Comparison of ENCODE assay signal across 8 cellular contexts in the genomic region with DNA sequence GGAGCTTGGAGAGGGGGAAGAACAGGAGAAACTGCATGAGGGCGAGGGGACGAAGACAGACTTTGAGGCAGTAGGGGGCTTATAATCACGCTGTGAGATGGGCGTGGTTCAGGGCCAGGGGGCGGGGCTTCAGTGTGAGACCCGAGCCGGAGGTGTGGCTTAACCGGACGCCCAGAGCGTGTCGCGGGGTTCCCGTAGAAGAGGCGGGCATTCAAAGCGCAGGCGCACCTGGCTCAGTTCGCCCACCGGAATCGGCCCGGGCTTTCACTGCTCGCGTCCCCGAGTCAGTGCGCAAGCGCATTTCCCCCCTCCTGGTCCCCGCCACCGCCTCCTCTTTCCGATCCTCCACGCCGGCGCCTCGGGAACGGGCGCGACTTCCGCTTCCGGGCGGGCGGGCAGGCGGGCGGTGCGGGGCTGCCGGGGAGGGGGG. TPM values are rescaled to one million over a fixed set of nuclear protein-coding genes. Genes with fewer than 3 reads are reported as not detected.
DNase-seq lines count a peak whose midpoint lies in the region; ATAC-seq, FAIRE-seq and TF ChIP-seq lines count a peak whose summit lies in the region.

No MANE protein-coding gene starts in this region.

- H3K27me3 ChIP-seq in keratinocyte (ENCODE audit: control insufficient read depth, extremely low read depth, insufficient read depth, low read length), result no peaks in the 10 kb centered on the region

- H3K79me2 ChIP-seq in keratinocyte (ENCODE audit: control insufficient read depth, insufficient read depth, low read length), result peaks cover 38% of the 10 kb centered on the region

- peak overlapping the region; percentile 94 for H3K27ac Mint-ChIP-seq in activated B cell treated with CpG ODN at 0.5 μM for 24 hours

- no peaks in the 10 kb centered on the region for H3K9me3 ChIP-seq in keratinocyte (ENCODE audit: control insufficient read depth, low read depth, low read length)

- ATAC-seq in GM19023 (IDR thresholded peaks at IDR 0.05; ENCODE audit: unreplicated experiment) (peak; percentile 72), HG03280 (IDR thresholded peaks at IDR 0.05; ENCODE audit: unreplicated experiment) (peak; percentile 79), activated B cell treated with CpG ODN at 0.5 μM for 24 hours (ENCODE audit: low read depth) (peak; percentile 76)

- TF ChIP-seq CTCF in AG09319 (IDR thresholded peaks at IDR 0.05; ENCODE audit: low read depth, low read length), result no peak
- TF ChIP-seq CTCF in activated B cell treated with CpG ODN at 0.5 μM for 24 hours (IDR thresholded peaks at IDR 0.05), result no peak
- TF ChIP-seq CTCF in cardiac fibroblast (IDR thresholded peaks at IDR 0.05; ENCODE audit: low read depth, low read length), result no peak
- no peak for TF ChIP-seq CTCF in keratinocyte (optimal IDR thresholded peaks at IDR 0.05 in 1 of 3, IDR thresholded peaks at IDR 0.05 in 1 of 3, conservative IDR thresholded peaks at IDR 0.05 in 1 of 3; ENCODE audit: extremely low read depth in 1 of 3, insufficient read depth in 2 of 3, low read length in 3 of 3)

- H3K4me3 ChIP-seq in cardiac fibroblast (replicated peaks in 1 of 2; ENCODE audit: low read depth in 2 of 2, low read length in 2 of 2), result peak overlapping the region; percentile 88 to 97
- H3K4me3 ChIP-seq in keratinocyte (ENCODE audit: control insufficient read depth in 2 of 3, extremely low read depth in 1 of 3, insufficient read depth in 2 of 3, low read depth in 1 of 3, low read length in 3 of 3), result peak overlapping the region; percentile 61 to 72 (median 65)

- peak overlapping the region; percentile 47 for H3K9ac ChIP-seq in keratinocyte (ENCODE audit: control insufficient read depth, extremely low read depth, insufficient read depth, low read length)

- no peaks in the 10 kb centered on the region for H3K9me1 ChIP-seq in keratinocyte (ENCODE audit: control insufficient read depth, extremely low read depth, insufficient read depth, low read length)

- no peak for FAIRE-seq in keratinocyte (lab: Jason Lieb, UNC)

- peaks cover 23% of the 10 kb centered on the region for H3K4me1 ChIP-seq in keratinocyte (ENCODE audit: control insufficient read depth, extremely low read depth, insufficient read depth, low read length)

- CTCF ChIA-PET in activated B cell treated with CpG ODN at 0.5 μM for 24 hours (lab: Charles Lee), result interaction anchor here (1.2 to 3.6 kb wide), 6 partner anchors 19 to 464 kb away, joined by 3 to 38 read pairs (median 8); a partner anchor contains a TSS

- H3K36me3 Mint-ChIP-seq in activated B cell treated with CpG ODN at 0.5 μM for 24 hours (ENCODE audit: low read depth), result peaks cover 38% of the 10 kb centered on the region

- H3K36me3 ChIP-seq in keratinocyte (ENCODE audit: control insufficient read depth in 2 of 2, extremely low read depth in 1 of 2, insufficient read depth in 2 of 2, low read length in 2 of 2), result peaks cover 7 to 11% of the 10 kb centered on the region in 2 experiments

- peak overlapping the region; percentile 95 for H3K4me2 ChIP-seq in keratinocyte (ENCODE audit: control insufficient read depth, extremely low read depth, insufficient read depth, low read depth, low read length)

- peak; percentile 89 for DNase-seq in AG09319 (ENCODE audit: extremely low read depth, low read depth)
- peak; percentile 96 for DNase-seq in NCI-H345 (lab: John Stamatoyannopoulos, UW)
- DNase-seq in activated B cell treated with CpG ODN at 0.5 μM for 24 hours, result peak; percentile 94
- DNase-seq in cardiac fibroblast (ENCODE audit: low read depth in 2 of 2), result peak; percentile 98
- peak; percentile 89 for DNase-seq in keratinocyte (ENCODE audit: low read depth, low spot score)
- peak; percentile 99 for DNase-seq in stimulated activated CD4-positive, alpha-beta T cell treated with anti-CD3 and anti-CD28 coated beads, Interleukin-12 subunit alpha, Interleukin-12 subunit beta, amount 100 ng/mL, for 4 hours

- H3K27ac ChIP-seq in keratinocyte (ENCODE audit: control insufficient read depth, insufficient read depth, low read length), result peak overlapping the region; percentile 67

- H3K9me3 Mint-ChIP-seq in activated B cell treated with CpG ODN at 0.5 μM for 24 hours, result no peaks in the 10 kb centered on the region

- H3K4me3 Mint-ChIP-seq in activated B cell treated with CpG ODN at 0.5 μM for 24 hours, result peak overlapping the region; percentile 93

- H4K20me1 ChIP-seq in keratinocyte (ENCODE audit: control insufficient read depth, extremely low read depth, insufficient read depth, low read length), result no peaks in the 10 kb centered on the region

- peak overlapping the region; percentile 63 for H2AFZ ChIP-seq in keratinocyte (ENCODE audit: control insufficient read depth, low read length)

- intact Hi-C loops in activated B cell treated with CpG ODN at 0.5 μM for 24 hours (cut with micrococcal nuclease), result loop anchor here (1.0 to 10.0 kb wide), 6 partner anchors 18 to 542 kb away; a partner anchor contains a TSS

- H3K27me3 Mint-ChIP-seq in activated B cell treated with CpG ODN at 0.5 μM for 24 hours, result no peaks in the 10 kb centered on the region

- peaks cover 50% of the 10 kb centered on the region for H3K4me1 Mint-ChIP-seq in activated B cell treated with CpG ODN at 0.5 μM for 24 hours

- POLR2A ChIA-PET in activated B cell treated with CpG ODN at 0.5 μM for 24 hours (lab: Charles Lee), result interaction anchor here (0.9 to 3.9 kb wide), 18 partner anchors 10 to 325 kb away, joined by 3 to 27 read pairs (median 5); a partner anchor contains a TSS

- dilution Hi-C loops in keratinocyte (cut with MboI; ENCODE audit: extremely low pct_ligation_motif_present, low sequenced_read_pairs), result no loop called here

RNA-seq across cellular contexts. Expression of a gene that starts 0.2 kb away (rescaled TPM):
- 17.2 and 18.9 TPM in 2 replicates for total RNA-seq in activated B cell treated with CpG ODN at 0.5 μM for 24 hours
- polyA plus RNA-seq in keratinocyte, result 1.1 to 2.1 TPM (median 1.7 TPM) in 3 replicates
- polyA plus RNA-seq in keratinocyte (2011; ENCODE audit: low read depth), result 1.00 TPM
- polyA plus RNA-seq in keratinocyte (2011; cell fraction: cytosol; rRNA removed), result 0.68 and 2.3 TPM in 2 replicates
- 3.3 and 6.6 TPM in 2 replicates for polyA plus RNA-seq in keratinocyte (2011; cell fraction: nucleus; rRNA removed)
- polyA plus RNA-seq in keratinocyte (2012; ENCODE audit: low replicate concordance), result 2.8 and 5.3 TPM in 2 replicates
- polyA minus RNA-seq in keratinocyte, result 0.29 to 3.3 TPM (median 0.49 TPM) in 3 replicates
- polyA minus RNA-seq in keratinocyte (2011; cell fraction: cytosol; rRNA and poly(A)+ RNA removed), result 7.1 TPM
- polyA minus RNA-seq in keratinocyte (2011; cell fraction: nucleus; rRNA and poly(A)+ RNA removed), result 3.7 and 4.0 TPM in 2 replicates

RNA-seq across cellular contexts. Expression of a gene that starts 5.1 kb away (rescaled TPM):
- total RNA-seq in activated B cell treated with CpG ODN at 0.5 μM for 24 hours, result 12.6 and 16.1 TPM in 2 replicates
- polyA plus RNA-seq in keratinocyte, result 2.6 to 6.9 TPM (median 3.1 TPM) in 3 replicates
- polyA plus RNA-seq in keratinocyte (2011; ENCODE audit: low read depth), result 5.6 TPM
- 3.3 and 9.9 TPM in 2 replicates for polyA plus RNA-seq in keratinocyte (2011; cell fraction: cytosol; rRNA removed)
- 2.5 and 4.0 TPM in 2 replicates for polyA plus RNA-seq in keratinocyte (2011; cell fraction: nucleus; rRNA removed)
- 7.2 and 13.5 TPM in 2 replicates for polyA plus RNA-seq in keratinocyte (2012; ENCODE audit: low replicate concordance)
- polyA minus RNA-seq in keratinocyte, result 0.99 to 2.3 TPM (median 1.9 TPM) in 3 replicates
- 17.3 TPM for polyA minus RNA-seq in keratinocyte (2011; cell fraction: cytosol; rRNA and poly(A)+ RNA removed)
- polyA minus RNA-seq in keratinocyte (2011; cell fraction: nucleus; rRNA and poly(A)+ RNA removed), result 1.2 and 3.0 TPM in 2 replicates

RNA-seq across cellular contexts. Expression of a gene that starts 5.9 kb away (rescaled TPM):
- 17.5 and 21.2 TPM in 2 replicates for total RNA-seq in activated B cell treated with CpG ODN at 0.5 μM for 24 hours
- 2.7 to 3.3 TPM (median 2.7 TPM) in 3 replicates for polyA plus RNA-seq in keratinocyte
- 0.75 TPM for polyA plus RNA-seq in keratinocyte (2011; ENCODE audit: low read depth)
- polyA plus RNA-seq in keratinocyte (2011; cell fraction: cytosol; rRNA removed), result 2.3 and 2.9 TPM in 2 replicates
- 5.5 and 6.2 TPM in 2 replicates for polyA plus RNA-seq in keratinocyte (2011; cell fraction: nucleus; rRNA removed)
- 3.0 and 6.3 TPM in 2 replicates for polyA plus RNA-seq in keratinocyte (2012; ENCODE audit: low replicate concordance)
- 1.0 to 4.2 TPM (median 3.2 TPM) in 3 replicates for polyA minus RNA-seq in keratinocyte
- polyA minus RNA-seq in keratinocyte (2011; cell fraction: cytosol; rRNA and poly(A)+ RNA removed), result 7.3 TPM
- polyA minus RNA-seq in keratinocyte (2011; cell fraction: nucleus; rRNA and poly(A)+ RNA removed), result 2.4 and 4.1 TPM in 2 replicates

RNA-seq across cellular contexts. Expression of a gene that starts 19.1 kb away (rescaled TPM):
- 8.7 and 8.9 TPM in 2 replicates for total RNA-seq in activated B cell treated with CpG ODN at 0.5 μM for 24 hours
- polyA plus RNA-seq in keratinocyte, result 1.9 to 2.3 TPM (median 2.1 TPM) in 3 replicates
- 1.5 TPM for polyA plus RNA-seq in keratinocyte (2011; ENCODE audit: low read depth)
- polyA plus RNA-seq in keratinocyte (2011; cell fraction: cytosol; rRNA removed), result 1.0 and 2.0 TPM in 2 replicates
- polyA plus RNA-seq in keratinocyte (2011; cell fraction: nucleus; rRNA removed), result 3.1 and 3.5 TPM in 2 replicates
- 2.0 and 4.2 TPM in 2 replicates for polyA plus RNA-seq in keratinocyte (2012; ENCODE audit: low replicate concordance)
- polyA minus RNA-seq in keratinocyte, result 1.6 to 3.7 TPM (median 2.5 TPM) in 3 replicates
- polyA minus RNA-seq in keratinocyte (2011; cell fraction: cytosol; rRNA and poly(A)+ RNA removed), result 1.9 TPM
- 1.1 and 1.6 TPM in 2 replicates for polyA minus RNA-seq in keratinocyte (2011; cell fraction: nucleus; rRNA and poly(A)+ RNA removed)

RNA-seq across cellular contexts. Expression of a gene that starts 24.6 kb away (rescaled TPM):
- 10.3 and 10.9 TPM in 2 replicates for total RNA-seq in activated B cell treated with CpG ODN at 0.5 μM for 24 hours
- 1.5 to 4.3 TPM (median 2.4 TPM) in 3 replicates for polyA plus RNA-seq in keratinocyte
- polyA plus RNA-seq in keratinocyte (2011; ENCODE audit: low read depth), result 1.2 TPM
- 2.2 and 5.3 TPM in 2 replicates for polyA plus RNA-seq in keratinocyte (2011; cell fraction: cytosol; rRNA removed)
- 10.5 and 20.5 TPM in 2 replicates for polyA plus RNA-seq in keratinocyte (2011; cell fraction: nucleus; rRNA removed)
- 5.7 and 8.6 TPM in 2 replicates for polyA plus RNA-seq in keratinocyte (2012; ENCODE audit: low replicate concordance)
- 1.8 to 27.2 TPM (median 3.9 TPM) in 3 replicates for polyA minus RNA-seq in keratinocyte
- 15.5 TPM for polyA minus RNA-seq in keratinocyte (2011; cell fraction: cytosol; rRNA and poly(A)+ RNA removed)
- polyA minus RNA-seq in keratinocyte (2011; cell fraction: nucleus; rRNA and poly(A)+ RNA removed), result 5.2 and 9.3 TPM in 2 replicates

Comparison
In these comparisons a context has a peak if more than half of its experiments do, and no peak if none do; other contexts are left out.
1. Peak in every context shown above with its lines: DNase-seq, ATAC-seq, H3K4me3 ChIP-seq and H3K27ac ChIP-seq.